In the genomic region with DNA sequence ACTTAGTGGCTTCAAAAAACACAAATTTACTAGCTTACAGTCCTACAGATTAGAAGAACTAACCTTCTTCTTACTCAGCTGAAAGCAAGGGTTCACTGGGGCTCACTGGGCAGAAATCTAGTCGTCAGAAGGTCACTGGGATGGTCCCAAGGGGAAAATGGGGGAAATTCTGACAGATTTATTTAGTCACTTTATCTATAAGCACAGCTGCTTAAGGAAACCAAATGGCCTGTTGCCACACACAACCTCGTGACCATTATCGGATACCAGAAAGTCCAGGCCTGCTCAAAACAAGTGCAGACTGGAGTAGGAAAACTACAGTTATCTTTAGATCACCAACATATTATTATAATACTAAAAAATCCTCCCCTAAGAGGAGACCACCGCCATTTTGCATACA, we compare ENCODE assay signal across 28 cellular contexts.
DNase-seq lines count a peak whose midpoint lies in the region; ATAC-seq and TF ChIP-seq lines count a peak whose summit lies in the region.
"Had no signal": no experiment of that assay in that cellular context is flagged by ENCODE, and none has a peak within 500 bp of the region (broad histone marks: within the 10 kb centered on the region; RNA-seq: fewer than 3 reads in every experiment).

No MANE protein-coding gene starts in this region.

- ATAC-seq in activated T-cell treated with anti-CD3 and anti-CD28 coated beads, Interleukin-2, amount 50 U/mL, for 72 hours (replicated peaks in 1 of 2) = no peak
- ATAC-seq in left cardiac atrium = peak; percentile 41 to 61
- ATAC-seq: esophagus mucosa had no signal

- no peaks in the 10 kb centered on the region for H3K27me3 ChIP-seq in Peyer's patch
- H3K27me3 ChIP-seq: thyroid gland had no signal

- H3K27ac Mint-ChIP-seq in activated T-cell treated with anti-CD3 and anti-CD28 coated beads, Interleukin-2, amount 50 U/mL, for 72 hours = peak overlapping the region; percentile 39
- H3K27ac Mint-ChIP-seq in activated T-cell treated with anti-CD3 and anti-CD28 coated beads, Interleukin-2, amount 50 U/mL, for 24 hours = no peak overlapping the region
- H3K27ac Mint-ChIP-seq: activated naive CD8-positive, alpha-beta T cell treated with anti-CD3 and anti-CD28 coated beads, Interleukin-2, amount 10 ng/mL, durations not matched to agents 7 days and 5 days; H9 had no signal

- H3K4me1 Mint-ChIP-seq in activated T-cell treated with anti-CD3 and anti-CD28 coated beads, Interleukin-2, amount 50 U/mL, for 72 hours (ENCODE audit: low read depth) = peaks cover 18% of the 10 kb centered on the region
- peaks cover 9% of the 10 kb centered on the region for H3K4me1 Mint-ChIP-seq in activated T-cell treated with anti-CD3 and anti-CD28 coated beads, Interleukin-2, amount 50 U/mL, for 24 hours (ENCODE audit: low read depth)
- H3K4me1 Mint-ChIP-seq: H9 had no signal

- no peaks in the 10 kb centered on the region for H3K36me3 Mint-ChIP-seq in activated T-cell treated with anti-CD3 and anti-CD28 coated beads, Interleukin-2, amount 50 U/mL, for 72 hours (ENCODE audit: insufficient read depth in 2 of 2)
- H3K36me3 Mint-ChIP-seq in activated T-cell treated with anti-CD3 and anti-CD28 coated beads, Interleukin-2, amount 50 U/mL, for 24 hours (ENCODE audit: low read depth) = no peaks in the 10 kb centered on the region
- H3K36me3 Mint-ChIP-seq: activated naive CD8-positive, alpha-beta T cell treated with anti-CD3 and anti-CD28 coated beads, Interleukin-2, amount 10 ng/mL, durations not matched to agents 7 days and 5 days had no signal

- H3K4me3 ChIP-seq in Peyer's patch = no peak overlapping the region
- H3K4me3 ChIP-seq: lower lobe of right lung, PC-9, prostate gland, SJCRH30, smooth muscle cell, thyroid gland had no signal

- peak overlapping the region in 1 of 2 donors; percentile 34 for H3K4me3 Mint-ChIP-seq in activated T-cell treated with anti-CD3 and anti-CD28 coated beads, Interleukin-2, amount 50 U/mL, for 72 hours
- no peak overlapping the region for H3K4me3 Mint-ChIP-seq in activated T-cell treated with anti-CD3 and anti-CD28 coated beads, Interleukin-2, amount 50 U/mL, for 24 hours
- H3K4me3 Mint-ChIP-seq: H9 had no signal

- no peaks in the 10 kb centered on the region for H3K9me3 ChIP-seq in Peyer's patch
- H3K9me3 ChIP-seq: lower lobe of right lung, prostate gland, SJCRH30, thyroid gland had no signal

- H3K27me3 Mint-ChIP-seq in activated T-cell treated with anti-CD3 and anti-CD28 coated beads, Interleukin-2, amount 50 U/mL, for 72 hours (ENCODE audit: low read depth) = peaks cover 7% of the 10 kb centered on the region
- peaks cover 33% of the 10 kb centered on the region for H3K27me3 Mint-ChIP-seq in activated T-cell treated with anti-CD3 and anti-CD28 coated beads, Interleukin-2, amount 50 U/mL, for 24 hours

- H3K4me1 ChIP-seq in Peyer's patch = no peaks in the 10 kb centered on the region
- H3K4me1 ChIP-seq: prostate gland, SJCRH30, thyroid gland had no signal

- DNase-seq in activated T-cell treated with anti-CD3 and anti-CD28 coated beads, Interleukin-2, amount 50 U/mL, for 72 hours = no peak
- no peak for DNase-seq in activated T-cell treated with anti-CD3 and anti-CD28 coated beads, Interleukin-2, amount 50 U/mL, for 24 hours
- DNase-seq in OCI-M1 (lab: John Stamatoyannopoulos, UW) (peak; percentile 82), left cardiac atrium (peak; percentile 47), ureter (ENCODE audit: low spot score) (peak; percentile 60), NCI-H524 treated with DMSO at 0.1 percent for 48 hours (lab: John Stamatoyannopoulos, UW) (no peak), Peyer's patch (no peak), NCI-H1092 treated with DMSO at 0.1 percent for 48 hours (lab: John Stamatoyannopoulos, UW) (no peak)
- DNase-seq: activated naive CD8-positive, alpha-beta T cell treated with anti-CD3 and anti-CD28 coated beads, Interleukin-2, amount 10 ng/mL, durations not matched to agents 7 days and 5 days; AML-193; effector CD4-positive, alpha-beta T cell; EL; hypothalamus; KG1; lower lobe of right lung; NCI-H187; NCI-H2227 treated with DMSO at 0.1 percent for 48 hours; NCI-H748 treated with DMSO at 0.1 percent for 48 hours; PC-9; SJCRH30; stimulated activated naive CD4-positive, alpha-beta T cell treated with Interleukin-2 at 50 U/mL for 16 hours; thyroid gland; WERI-Rb-1 had no signal

- no peak overlapping the region for H3K27ac ChIP-seq in Peyer's patch
- H3K27ac ChIP-seq: 22Rv1, lower lobe of right lung, PC-9, prostate gland, SJCRH30, thyroid gland, WERI-Rb-1 had no signal

- TF ChIP-seq POLR2A in Peyer's patch (IDR thresholded peaks at IDR 0.05) = no peak

- intact Hi-C loops in left cardiac atrium (cut with DNase I) = no loop called here

- TF ChIP-seq CTCF in Peyer's patch (IDR thresholded peaks at IDR 0.05) = no peak

- H3K9me3 Mint-ChIP-seq in activated T-cell treated with anti-CD3 and anti-CD28 coated beads, Interleukin-2, amount 50 U/mL, for 72 hours = no peaks in the 10 kb centered on the region
- no peaks in the 10 kb centered on the region for H3K9me3 Mint-ChIP-seq in activated T-cell treated with anti-CD3 and anti-CD28 coated beads, Interleukin-2, amount 50 U/mL, for 24 hours
- H3K9me3 Mint-ChIP-seq: activated naive CD8-positive, alpha-beta T cell treated with anti-CD3 and anti-CD28 coated beads, Interleukin-2, amount 10 ng/mL, durations not matched to agents 7 days and 5 days; H9 had no signal

- H3K36me3 ChIP-seq in Peyer's patch = no peaks in the 10 kb centered on the region
- H3K36me3 ChIP-seq: lower lobe of right lung, prostate gland, SJCRH30, thyroid gland, WERI-Rb-1 had no signal

Comparison
In these comparisons a context has a peak if more than half of its experiments do, and no peak if none do; other contexts are left out.
1. ATAC-seq: peak in left cardiac atrium (2 of 2); none in activated T-cell treated with anti-CD3 and anti-CD28 coated beads, Interleukin-2, amount 50 U/mL, for 72 hours (0 of 2).
2. DNase-seq: peak in OCI-M1 (single experiment), left cardiac atrium (single experiment) and ureter (single experiment); none in activated T-cell treated with anti-CD3 and anti-CD28 coated beads, Interleukin-2, amount 50 U/mL, for 72 hours (0 of 2), activated T-cell treated with anti-CD3 and anti-CD28 coated beads, Interleukin-2, amount 50 U/mL, for 24 hours (single experiment), NCI-H524 treated with DMSO at 0.1 percent for 48 hours (single experiment), Peyer's patch (0 of 3) and NCI-H1092 treated with DMSO at 0.1 percent for 48 hours (single experiment).